Comparison of ENCODE assay signal across 1 cellular context in genomic region chr7:47780555-47780954, GRCh38.
TF ChIP-seq lines count a peak whose summit lies in the region.

No MANE protein-coding gene starts in this region.

TF ChIP-seq in HepG2, 621 proteins besides CTCF, POLR2A, EP300 and RAD21 (continues in another document):
- TF ChIP-seq MAFF (IDR thresholded peaks at IDR 0.05; ENCODE audit: low read depth, low read length) (peak; percentile 64), ZNF543 (CRISPR knock-in tag; IDR thresholded peaks at IDR 0.05) (no peak), ZNF7 (CRISPR knock-in tag; IDR thresholded peaks at IDR 0.05) (peak; percentile 90), ZNF546 (CRISPR knock-in tag; conservative IDR thresholded peaks at IDR 0.05) (no peak), ZXDC (CRISPR knock-in tag; IDR thresholded peaks at IDR 0.05) (no peak), ZNF12 (CRISPR knock-in tag; IDR thresholded peaks at IDR 0.05) (no peak), ARID5B (CRISPR knock-in tag; IDR thresholded peaks at IDR 0.05) (0 out of 2 replicates have a peak, but pooled peaks have one; percentile 7), AGO1 (IDR thresholded peaks at IDR 0.05; ENCODE audit: low read depth, low read length, poor library complexity, severe bottlenecking) (no peak), ZBTB4 (CRISPR knock-in tag; IDR thresholded peaks at IDR 0.05; ENCODE audit: borderline replicate concordance) (no peak), ZNF276 (CRISPR knock-in tag; IDR thresholded peaks at IDR 0.05; ENCODE audit: low read depth) (no peak), MAZ (IDR thresholded peaks at IDR 0.05; ENCODE audit: borderline replicate concordance, low read depth, low read length) (no peak), MAZ (CRISPR knock-in tag; IDR thresholded peaks at IDR 0.05; ENCODE audit: low read depth) (no peak), ZNF776 (CRISPR knock-in tag; IDR thresholded peaks at IDR 0.05) (no peak), SUZ12 (IDR thresholded peaks at IDR 0.05; ENCODE audit: low read depth, low read length) (no peak), ZNF225 (CRISPR knock-in tag; IDR thresholded peaks at IDR 0.05) (no peak), RBAK (CRISPR knock-in tag; IDR thresholded peaks at IDR 0.05) (no peak), TOE1 (CRISPR knock-in tag; IDR thresholded peaks at IDR 0.05) (no peak), ERF (CRISPR knock-in tag; IDR thresholded peaks at IDR 0.05) (no peak), SOX5 (CRISPR knock-in tag; IDR thresholded peaks at IDR 0.05; ENCODE audit: borderline replicate concordance) (peak; percentile 50; the same call in 1 of the 2 replicates), GZF1 (CRISPR knock-in tag; IDR thresholded peaks at IDR 0.05) (no peak), NRL (CRISPR knock-in tag; IDR thresholded peaks at IDR 0.05; ENCODE audit: borderline replicate concordance) (no peak), KDM2A (CRISPR knock-in tag; IDR thresholded peaks at IDR 0.05; ENCODE audit: borderline replicate concordance, low read depth) (no peak), ZNF10 (CRISPR knock-in tag; IDR thresholded peaks at IDR 0.05; ENCODE audit: borderline replicate concordance, low read depth) (no peak), SOX13 (IDR thresholded peaks at IDR 0.05) (no peak), SOX13 (CRISPR knock-in tag; conservative IDR thresholded peaks at IDR 0.05 in 1 of 2, IDR thresholded peaks at IDR 0.05 in 1 of 2) (peak in 1 of 2 experiments; percentile 62; a peak in 2 of 4 replicates), ZNF652 (CRISPR knock-in tag; IDR thresholded peaks at IDR 0.05; ENCODE audit: borderline replicate concordance, low read depth) (0 out of 2 replicates have a peak, but pooled peaks have one; percentile 29), CC2D1A (CRISPR knock-in tag; IDR thresholded peaks at IDR 0.05) (no peak), ZNF549 (CRISPR knock-in tag; IDR thresholded peaks at IDR 0.05) (no peak), ZNF318 (CRISPR knock-in tag; IDR thresholded peaks at IDR 0.05) (no peak), ZNF724P (CRISPR knock-in tag; IDR thresholded peaks at IDR 0.05; ENCODE audit: borderline replicate concordance) (no peak), HDAC6 (IDR thresholded peaks at IDR 0.05; ENCODE audit: low read depth, low read length) (no peak), TFE3 (CRISPR knock-in tag; IDR thresholded peaks at IDR 0.05) (no peak), SYNCRIP (IDR thresholded peaks at IDR 0.05; ENCODE audit: insufficient read depth, low read depth, low read length) (no peak), ZFAT (CRISPR knock-in tag; conservative IDR thresholded peaks at IDR 0.05) (no peak), CREBL2 (CRISPR knock-in tag; IDR thresholded peaks at IDR 0.05; ENCODE audit: borderline replicate concordance) (no peak), ZNF720 (CRISPR knock-in tag; IDR thresholded peaks at IDR 0.05) (no peak), ZNF605 (CRISPR knock-in tag; IDR thresholded peaks at IDR 0.05) (no peak), ARNT (IDR thresholded peaks at IDR 0.05) (no peak), SALL1 (CRISPR knock-in tag; IDR thresholded peaks at IDR 0.05) (no peak)
